In genomic region chr20:575230-575629, GRCh38 we compare ENCODE assay signal across 2 cellular contexts.
TF ChIP-seq lines count a peak whose summit lies in the region.

No MANE protein-coding gene starts in this region.

TF ChIP-seq in GM23338, 12 proteins besides CTCF, POLR2A, EP300 and RAD21:
- TF ChIP-seq NANOG (IDR thresholded peaks at IDR 0.05; ENCODE audit: borderline replicate concordance) (no peak), ETS1 (IDR thresholded peaks at IDR 0.05) (no peak), JUNB (IDR thresholded peaks at IDR 0.05; ENCODE audit: unreplicated experiment) (no peak), POLR2AphosphoS5 (IDR thresholded peaks at IDR 0.05; ENCODE audit: low read depth) (no peak), CREB1 (CRISPR knock-in tag; IDR thresholded peaks at IDR 0.05; ENCODE audit: low read depth) (no peak), ZNF114 (CRISPR knock-in tag; IDR thresholded peaks at IDR 0.05) (no peak), REST (IDR thresholded peaks at IDR 0.05; ENCODE audit: unreplicated experiment) (no peak)
TF ChIP-seq in GM23338: peak in this region for 0.

TF ChIP-seq in H1, 55 proteins besides CTCF, POLR2A, EP300 and RAD21:
- TF ChIP-seq ATF2 (IDR thresholded peaks at IDR 0.05; ENCODE audit: low read length), result no peak
- TF ChIP-seq MAX (IDR thresholded peaks at IDR 0.05), result no peak
- no peak for TF ChIP-seq FOSL1 (IDR thresholded peaks at IDR 0.05; ENCODE audit: insufficient read depth, low read depth, low read length)
- no peak for TF ChIP-seq SP2 (IDR thresholded peaks at IDR 0.05; ENCODE audit: low read length)
- TF ChIP-seq USF2 (IDR thresholded peaks at IDR 0.05; ENCODE audit: low read length), result no peak
- TF ChIP-seq RFX5 (IDR thresholded peaks at IDR 0.05; ENCODE audit: borderline replicate concordance, low read depth, low read length), result no peak
- no peak for TF ChIP-seq NANOG (IDR thresholded peaks at IDR 0.05; ENCODE audit: insufficient read depth, low read depth, low read length, poor library complexity, severe bottlenecking)
- TF ChIP-seq ZNF274 (IDR thresholded peaks at IDR 0.05; ENCODE audit: borderline replicate concordance, extremely low read depth, low read length), result no peak
- no peak for TF ChIP-seq SRF (IDR thresholded peaks at IDR 0.05; ENCODE audit: low read depth, low read length)
TF ChIP-seq in H1: peak in this region for 0.
